ENCODE assay signal across 15 cellular contexts in the genomic region with DNA sequence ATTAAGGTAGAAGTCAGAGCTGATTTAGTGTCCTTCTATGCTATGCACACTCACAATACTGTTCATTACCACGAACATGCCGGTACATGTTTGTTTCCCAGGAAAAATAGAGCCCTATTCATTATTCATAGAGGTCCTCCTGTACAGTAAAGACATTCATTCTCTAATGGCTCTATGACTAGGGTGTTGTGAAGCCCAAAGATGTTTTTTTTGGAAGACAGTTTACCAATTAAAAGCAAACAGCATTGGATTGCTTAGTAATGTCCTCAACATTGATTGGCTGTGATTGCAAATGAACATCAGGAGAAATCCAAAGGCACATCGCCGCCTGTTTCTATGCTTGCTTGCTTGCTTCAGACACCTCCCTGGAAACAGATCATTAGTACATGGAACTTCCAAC. TPM values are rescaled to one million over a fixed set of nuclear protein-coding genes. Genes with fewer than 3 reads are reported as not detected.
DNase-seq lines count a peak whose midpoint lies in the region; ATAC-seq, FAIRE-seq and TF ChIP-seq lines count a peak whose summit lies in the region.
"Had no signal": no experiment of that assay in that cellular context is flagged by ENCODE, and none has a peak within 500 bp of the region (broad histone marks: within the 10 kb centered on the region; RNA-seq: fewer than 3 reads in every experiment).

No MANE protein-coding gene starts in this region.

- TF ChIP-seq CTCF in GM23338 (conservative IDR thresholded peaks at IDR 0.05; ENCODE audit: low read depth in 2 of 2) (no peak), astrocyte (IDR thresholded peaks at IDR 0.05; ENCODE audit: insufficient read depth, low read depth, low read length) (no peak)

- no peak overlapping the region for H2AK5ac ChIP-seq in mesenchymal stem cell (ENCODE audit: low read length, severe bottlenecking)

- peak overlapping the region; percentile 5 for H3K4me3 ChIP-seq in GM23338
- H3K4me3 ChIP-seq in astrocyte (ENCODE audit: insufficient read depth, low read depth, low read length), result no peak overlapping the region
- H3K4me3 ChIP-seq in mesenchymal stem cell (ENCODE audit: insufficient read depth in 1 of 2, low read depth in 1 of 2, low read length in 2 of 2), result peak overlapping the region in 1 of 2 experiments; percentile 5
- no peak overlapping the region for H3K4me3 ChIP-seq in MG63
- H3K4me3 ChIP-seq: upper lobe of left lung had no signal

- H2BK120ac ChIP-seq in mesenchymal stem cell (ENCODE audit: low read depth, low read length), result no peak overlapping the region

- H4K8ac ChIP-seq in mesenchymal stem cell (ENCODE audit: low read length), result no peak overlapping the region

- peaks cover 6% of the 10 kb centered on the region for H3K79me2 ChIP-seq in GM23338 (replicated peaks; ENCODE audit: insufficient read depth)
- no peaks in the 10 kb centered on the region for H3K79me2 ChIP-seq in astrocyte (ENCODE audit: insufficient read depth, low read length)

- H3K79me1 ChIP-seq in mesenchymal stem cell (replicated peaks; ENCODE audit: low read length, poor library complexity, severe bottlenecking), result no peaks in the 10 kb centered on the region

- intact Hi-C loops in activated CD4-positive, alpha-beta memory T cell treated with anti-CD3 and anti-CD28 coated beads for 36 hours (cut with micrococcal nuclease), result no loop called here

- no peaks in the 10 kb centered on the region for H3K9me3 ChIP-seq in astrocyte (ENCODE audit: insufficient read depth, low read depth, low read length)
- no peaks in the 10 kb centered on the region for H3K9me3 ChIP-seq in mesenchymal stem cell (ENCODE audit: control insufficient read depth, low read length)
- no peaks in the 10 kb centered on the region for H3K9me3 ChIP-seq in MG63
- H3K9me3 ChIP-seq: neutrophil, upper lobe of left lung had no signal

- no peak overlapping the region for H3K14ac ChIP-seq in mesenchymal stem cell (ENCODE audit: low read length in 2 of 2)

- no peaks in the 10 kb centered on the region for H3K36me3 Mint-ChIP-seq in GM23338 (ENCODE audit: low read depth)
- H3K36me3 Mint-ChIP-seq in astrocyte (ENCODE audit: low read depth, unreplicated experiment), result no peaks in the 10 kb centered on the region
- H3K36me3 Mint-ChIP-seq in activated CD4-positive, alpha-beta memory T cell treated with anti-CD3 and anti-CD28 coated beads for 36 hours, result no peaks in the 10 kb centered on the region

- H3K9ac ChIP-seq in astrocyte (ENCODE audit: low read length), result no peak overlapping the region
- H3K9ac ChIP-seq in mesenchymal stem cell (ENCODE audit: low read length), result peak overlapping the region; percentile 74

- H3K9me3 Mint-ChIP-seq in GM23338, result no peaks in the 10 kb centered on the region
- no peaks in the 10 kb centered on the region for H3K9me3 Mint-ChIP-seq in astrocyte (ENCODE audit: unreplicated experiment)
- H3K9me3 Mint-ChIP-seq in activated CD4-positive, alpha-beta memory T cell treated with anti-CD3 and anti-CD28 coated beads for 36 hours, result no peaks in the 10 kb centered on the region

- H2BK15ac ChIP-seq in mesenchymal stem cell (ENCODE audit: low read depth, poor library complexity, severe bottlenecking), result no peak overlapping the region

- H3K4me3 Mint-ChIP-seq in GM23338 (peak overlapping the region; percentile 49; the same call in 2 of the 3 replicates), astrocyte (ENCODE audit: unreplicated experiment) (no peak overlapping the region)
- H3K4me3 Mint-ChIP-seq in activated CD4-positive, alpha-beta memory T cell treated with anti-CD3 and anti-CD28 coated beads for 36 hours, result no peak overlapping the region

- POLR2A ChIA-PET in activated CD4-positive, alpha-beta memory T cell treated with anti-CD3 and anti-CD28 coated beads for 36 hours (lab: Charles Lee), result no interaction called here

- DNase-seq in GM23338 (ENCODE audit: low spot score) (no peak), LHCN-M2 (ENCODE audit: low read depth) (peak; percentile 40), astrocyte (ENCODE audit: low read depth) (peak; percentile 40), mesenchymal stem cell (no peak), T1000 (lab: John Stamatoyannopoulos, UW) (no peak), MG63 (no peak)
- DNase-seq in activated CD4-positive, alpha-beta memory T cell treated with anti-CD3 and anti-CD28 coated beads for 36 hours, result no peak
- DNase-seq: activated CD4-positive, alpha-beta T cell treated with anti-CD3 and anti-CD28 coated beads, Interleukin-2, amount 50 U/mL, for 1 hour; C1 segment of cervical spinal cord; stimulated activated CD4-positive, alpha-beta T cell treated with anti-CD3 and anti-CD28 coated beads, Interleukin-4, amount 100 ng/mL, for 4 hours; T-helper 9 cell; upper lobe of left lung had no signal

- no peaks in the 10 kb centered on the region for H3K36me3 ChIP-seq in GM23338 (ENCODE audit: insufficient read depth)
- no peaks in the 10 kb centered on the region for H3K36me3 ChIP-seq in astrocyte (ENCODE audit: insufficient read depth, low read length)
- no peaks in the 10 kb centered on the region for H3K36me3 ChIP-seq in mesenchymal stem cell (ENCODE audit: control insufficient read depth in 1 of 2, insufficient read depth in 2 of 2, low read depth in 1 of 2, low read length in 2 of 2)
- no peaks in the 10 kb centered on the region for H3K36me3 ChIP-seq in MG63
- H3K36me3 ChIP-seq: neutrophil, upper lobe of left lung had no signal

- no peak overlapping the region for H2BK12ac ChIP-seq in mesenchymal stem cell (ENCODE audit: low read length in 2 of 2)

- no peaks in the 10 kb centered on the region for H3F3A ChIP-seq in GM23338 (replicated peaks; ENCODE audit: low read depth)

- no peaks in the 10 kb centered on the region for H3K27me3 ChIP-seq in GM23338 (ENCODE audit: insufficient read depth)
- H3K27me3 ChIP-seq in astrocyte (ENCODE audit: insufficient read depth, low read length), result no peaks in the 10 kb centered on the region
- no peaks in the 10 kb centered on the region for H3K27me3 ChIP-seq in mesenchymal stem cell (ENCODE audit: control insufficient read depth in 1 of 2, insufficient read depth in 1 of 2, low read length in 2 of 2)
- H3K27me3 ChIP-seq in MG63, result no peaks in the 10 kb centered on the region
- H3K27me3 ChIP-seq: neutrophil, upper lobe of left lung had no signal

- H3K4ac ChIP-seq in mesenchymal stem cell (ENCODE audit: low read depth in 1 of 2, low read length in 2 of 2), result no peak overlapping the region

- H3K4me2 ChIP-seq in GM23338, result peak overlapping the region; percentile 25
- H3K4me2 ChIP-seq in astrocyte (ENCODE audit: low read length), result no peak overlapping the region
- H3K4me2 ChIP-seq in mesenchymal stem cell (ENCODE audit: low read length, poor library complexity, severe bottlenecking), result no peak overlapping the region

- no peaks in the 10 kb centered on the region for H3K9me2 ChIP-seq in GM23338 (ENCODE audit: insufficient read depth)

- peak overlapping the region; percentile 94 for H3K27ac ChIP-seq in GM23338 (ENCODE audit: low read depth)
- peak overlapping the region; percentile 11 for H3K27ac ChIP-seq in astrocyte (ENCODE audit: low read depth, low read length)
- no peak overlapping the region for H3K27ac ChIP-seq in mesenchymal stem cell (ENCODE audit: low read length, poor library complexity, severe bottlenecking)
- H3K27ac ChIP-seq: neutrophil, upper lobe of left lung had no signal

- H3K4me1 ChIP-seq in GM23338 (ENCODE audit: insufficient read depth) (peaks cover 42% of the 10 kb centered on the region), astrocyte (ENCODE audit: insufficient read depth, low read length) (no peaks in the 10 kb centered on the region), mesenchymal stem cell (ENCODE audit: control insufficient read depth, insufficient read depth, low read depth, low read length) (no peaks in the 10 kb centered on the region)
- H3K4me1 ChIP-seq: upper lobe of left lung had no signal

- ATAC-seq in GM23338, result no peak
- ATAC-seq: right cardiac atrium had no signal

- WGBS in mesenchymal stem cell, result 96% methylated on average over 4 of the region's 4 CpGs

- CTCF ChIA-PET in activated CD4-positive, alpha-beta memory T cell treated with anti-CD3 and anti-CD28 coated beads for 36 hours (lab: Charles Lee), result no interaction called here

- H2BK5ac ChIP-seq in mesenchymal stem cell (ENCODE audit: low read depth, low read length, poor library complexity, severe bottlenecking), result no peak overlapping the region

- no peak overlapping the region for H3K23ac ChIP-seq in mesenchymal stem cell (ENCODE audit: low read length in 2 of 2)

- no peak overlapping the region for H3K18ac ChIP-seq in mesenchymal stem cell (ENCODE audit: low read depth in 1 of 2, low read length in 2 of 2)

- H3K27ac Mint-ChIP-seq in GM23338 (peak overlapping the region; percentile 84), astrocyte (ENCODE audit: unreplicated experiment) (peak overlapping the region; percentile 85)
- H3K27ac Mint-ChIP-seq in activated CD4-positive, alpha-beta memory T cell treated with anti-CD3 and anti-CD28 coated beads for 36 hours, result no peak overlapping the region

- no peak overlapping the region for H2AFZ ChIP-seq in GM23338
- H2AFZ ChIP-seq in astrocyte (ENCODE audit: low read depth, low read length), result peak overlapping the region; percentile 6
- H2AFZ ChIP-seq in mesenchymal stem cell (ENCODE audit: low read depth, low read length), result no peak overlapping the region

- H3K27me3 Mint-ChIP-seq in GM23338 (ENCODE audit: insufficient read depth, low read depth, poor library complexity) (no peaks in the 10 kb centered on the region), astrocyte (ENCODE audit: low read depth, unreplicated experiment) (no peaks in the 10 kb centered on the region)
- H3K27me3 Mint-ChIP-seq in activated CD4-positive, alpha-beta memory T cell treated with anti-CD3 and anti-CD28 coated beads for 36 hours, result no peaks in the 10 kb centered on the region

- H4K20me1 ChIP-seq in GM23338 (replicated peaks; ENCODE audit: insufficient read depth) (no peaks in the 10 kb centered on the region), astrocyte (ENCODE audit: insufficient read depth, low read length) (no peaks in the 10 kb centered on the region)

- H3K4me1 Mint-ChIP-seq in GM23338, result peaks cover 47% of the 10 kb centered on the region
- peaks cover 27% of the 10 kb centered on the region for H3K4me1 Mint-ChIP-seq in astrocyte (ENCODE audit: low read depth, unreplicated experiment)
- no peaks in the 10 kb centered on the region for H3K4me1 Mint-ChIP-seq in activated CD4-positive, alpha-beta memory T cell treated with anti-CD3 and anti-CD28 coated beads for 36 hours (ENCODE audit: low read depth)

- FAIRE-seq in astrocyte (lab: Jason Lieb, UNC), result no peak

- H4K91ac ChIP-seq in mesenchymal stem cell (ENCODE audit: low read length), result no peak overlapping the region

TF ChIP-seq in GM23338, 12 proteins besides CTCF, POLR2A, EP300 and RAD21 (continues in another document):
- TF ChIP-seq POLR2AphosphoS5 (IDR thresholded peaks at IDR 0.05; ENCODE audit: low read depth) (no peak), ZNF114 (CRISPR knock-in tag; IDR thresholded peaks at IDR 0.05) (no peak)

RNA-seq across cellular contexts. Expression of gene GPC6, which starts 8.9 kb away (rescaled TPM):
- total RNA-seq in GM23338 (2014; rRNA removed; shearing (Covaris generic)), result 28.6 and 30.7 TPM in 2 replicates
- polyA plus RNA-seq in GM23338 (2016; fragmentation: Nextera tagmentation; extraction: Ambion mirVana), result 5.5 and 6.4 TPM in 2 replicates
- total RNA-seq in LHCN-M2 (2014; rRNA removed) (13.0 and 17.0 TPM in 2 replicates), astrocyte (63.0 and 81.8 TPM in 2 replicates)
- polyA plus RNA-seq in LHCN-M2 (2012), result 3.2 TPM
- 61.0 TPM for polyA plus RNA-seq in mesenchymal stem cell (2013, experiment 1 of 2)
- polyA plus RNA-seq in mesenchymal stem cell (2013, experiment 2 of 2), result 61.3 TPM
- 4.1 and 10.1 TPM in 2 replicates for total RNA-seq in MG63 (2014; rRNA removed; shearing (Covaris generic); ENCODE audit: low replicate concordance)
- total RNA-seq in activated CD4-positive, alpha-beta memory T cell treated with anti-CD3 and anti-CD28 coated beads for 36 hours, result not detected
- total RNA-seq: HT-29 had no signal

Comparison
In these comparisons a context has a peak if more than half of its experiments do, and no peak if none do; other contexts are left out.
1. DNase-seq: peak in LHCN-M2 (single experiment) and astrocyte (single experiment); none in GM23338 (single experiment), mesenchymal stem cell (single experiment), T1000 (single experiment), MG63 (single experiment) and activated CD4-positive, alpha-beta memory T cell treated with anti-CD3 and anti-CD28 coated beads for 36 hours (single experiment).